In genomic region chr16:22092143-22092933, GRCh38 we compare ENCODE assay signal across 10 cellular contexts. TPM values are rescaled to one million over a fixed set of nuclear protein-coding genes. Genes with fewer than 3 reads are reported as not detected.
DNase-seq lines count a peak whose midpoint lies in the region; ATAC-seq, FAIRE-seq and TF ChIP-seq lines count a peak whose summit lies in the region.
"Had no signal": no experiment of that assay in that cellular context is flagged by ENCODE, and none has a peak within 500 bp of the region (broad histone marks: within the 10 kb centered on the region; RNA-seq: fewer than 3 reads in every experiment).

VWA3A (plus strand) TSS chr16:22092541; CDS start chr16:22092638, 97 bp downstream.

- H3K14ac ChIP-seq in mesenchymal stem cell (ENCODE audit: low read length in 2 of 2): no peak within 1 kb of the TSS

- H3K36me3 ChIP-seq in BJ (ENCODE audit: control insufficient read depth, insufficient read depth, low read length) (no peaks in the 10 kb centered on the region), endothelial cell of umbilical vein (ENCODE audit: control insufficient read depth in 2 of 2, extremely low read depth in 1 of 2, insufficient read depth in 2 of 2, low read length in 2 of 2) (no peaks in the 10 kb centered on the region), mesenchymal stem cell (ENCODE audit: control insufficient read depth in 1 of 2, insufficient read depth in 2 of 2, low read depth in 1 of 2, low read length in 2 of 2) (peaks cover 0 to 3% of the 10 kb centered on the region in 2 experiments), smooth muscle cell (ENCODE audit: low read depth) (no peaks in the 10 kb centered on the region)

- H2BK12ac ChIP-seq in mesenchymal stem cell (ENCODE audit: low read length in 2 of 2): no peak within 1 kb of the TSS

- intact Hi-C loops in endothelial cell of umbilical vein (cut with micrococcal nuclease): no loop called here

- TF ChIP-seq CTCF in BJ (IDR thresholded peaks at IDR 0.05; ENCODE audit: insufficient read depth, low read depth, low read length) (no peak), endothelial cell of umbilical vein (IDR thresholded peaks at IDR 0.05; ENCODE audit: extremely low read depth in 1 of 2, insufficient read depth in 1 of 2, low read depth in 1 of 2, low read length in 2 of 2) (no peak), smooth muscle cell (IDR thresholded peaks at IDR 0.05; ENCODE audit: borderline replicate concordance, insufficient read depth, poor library complexity, severe bottlenecking) (no peak)

- no peaks in the 10 kb centered on the region for H4K20me1 ChIP-seq in endothelial cell of umbilical vein (replicated peaks; ENCODE audit: control insufficient read depth, extremely low read depth, insufficient read depth, low read length)
- no peaks in the 10 kb centered on the region for H4K20me1 ChIP-seq in smooth muscle cell (ENCODE audit: low read depth)

- no peaks in the 10 kb centered on the region for H3F3A ChIP-seq in smooth muscle cell (ENCODE audit: low read depth)

- H3K4me1 ChIP-seq in endothelial cell of umbilical vein (ENCODE audit: control insufficient read depth, extremely low read depth, insufficient read depth, low read length) (no peaks in the 10 kb centered on the region), mesenchymal stem cell (ENCODE audit: control insufficient read depth, insufficient read depth, low read depth, low read length) (peaks cover 8% of the 10 kb centered on the region), smooth muscle cell (ENCODE audit: low read depth) (peaks cover 14% of the 10 kb centered on the region)

- peaks cover 3% of the 10 kb centered on the region for H3K36me3 Mint-ChIP-seq in activated T-cell treated with anti-CD3 and anti-CD28 coated beads, Interleukin-2, amount 50 U/mL, for 4 hours (ENCODE audit: insufficient read depth)

- H3K9me3 Mint-ChIP-seq in activated T-cell treated with anti-CD3 and anti-CD28 coated beads, Interleukin-2, amount 50 U/mL, for 4 hours: no peaks in the 10 kb centered on the region

- dilution Hi-C loops in endothelial cell of umbilical vein (cut with MboI; ENCODE audit: extremely low pct_ligation_motif_present, low sequenced_read_pairs): no loop called here

- H3K4me3 ChIP-seq in BJ (ENCODE audit: low read depth, low read length) (no peak within 1 kb of the TSS), endothelial cell of umbilical vein (replicated peaks in 1 of 3; ENCODE audit: insufficient read depth in 1 of 3, low read depth in 1 of 3, low read length in 3 of 3) (no peak within 1 kb of the TSS), mesenchymal stem cell (ENCODE audit: insufficient read depth in 1 of 2, low read depth in 1 of 2, low read length in 2 of 2) (no peak within 1 kb of the TSS), smooth muscle cell (no peak within 1 kb of the TSS)

- no peaks in the 10 kb centered on the region for H3K79me2 ChIP-seq in endothelial cell of umbilical vein (ENCODE audit: control insufficient read depth, insufficient read depth, low read length)
- no peaks in the 10 kb centered on the region for H3K79me2 ChIP-seq in smooth muscle cell (ENCODE audit: low read depth)

- H3K4me2 ChIP-seq in endothelial cell of umbilical vein (ENCODE audit: insufficient read depth, low read length): no peak within 1 kb of the TSS
- H3K4me2 ChIP-seq in mesenchymal stem cell (ENCODE audit: low read length, poor library complexity, severe bottlenecking): peak within 1 kb of the TSS; percentile 21
- no peak within 1 kb of the TSS for H3K4me2 ChIP-seq in smooth muscle cell

- H3K79me1 ChIP-seq in mesenchymal stem cell (replicated peaks; ENCODE audit: low read length, poor library complexity, severe bottlenecking): no peaks in the 10 kb centered on the region

- no peak within 1 kb of the TSS for H4K8ac ChIP-seq in mesenchymal stem cell (ENCODE audit: low read length)

- no peak for ATAC-seq in activated T-cell treated with anti-CD3 and anti-CD28 coated beads, Interleukin-2, amount 50 U/mL, for 4 hours
- ATAC-seq in GM18873 (IDR thresholded peaks at IDR 0.05; ENCODE audit: low FRiP score, unreplicated experiment): no peak
- no peak for ATAC-seq in activated CD4-positive, CD25-positive, alpha-beta regulatory T cell treated with anti-CD3 and anti-CD28 coated beads, Interleukin-2, amount 50 U/mL, for 24 hours

- no peak within 1 kb of the TSS for H2BK15ac ChIP-seq in mesenchymal stem cell (ENCODE audit: low read depth, poor library complexity, severe bottlenecking)

- H3K4me1 Mint-ChIP-seq in activated T-cell treated with anti-CD3 and anti-CD28 coated beads, Interleukin-2, amount 50 U/mL, for 4 hours (ENCODE audit: low read depth): no peaks in the 10 kb centered on the region

- FAIRE-seq in endothelial cell of umbilical vein (lab: Jason Lieb, UNC): no peak

- no peak within 1 kb of the TSS for H3K18ac ChIP-seq in mesenchymal stem cell (ENCODE audit: low read depth in 1 of 2, low read length in 2 of 2)

- H2BK5ac ChIP-seq in mesenchymal stem cell (ENCODE audit: low read depth, low read length, poor library complexity, severe bottlenecking): no peak within 1 kb of the TSS

- no peak within 1 kb of the TSS for H3K9ac ChIP-seq in endothelial cell of umbilical vein (replicated peaks; ENCODE audit: extremely low read depth, insufficient read depth, low read length)
- H3K9ac ChIP-seq in mesenchymal stem cell (ENCODE audit: low read length): peak within 1 kb of the TSS; percentile 83
- H3K9ac ChIP-seq in smooth muscle cell (ENCODE audit: low read depth): no peak within 1 kb of the TSS

- no peaks in the 10 kb centered on the region for H3K9me1 ChIP-seq in endothelial cell of umbilical vein (replicated peaks; ENCODE audit: control insufficient read depth, extremely low read depth, insufficient read depth, low read length)

- no peaks in the 10 kb centered on the region for H3K27me3 ChIP-seq in BJ (ENCODE audit: control insufficient read depth, insufficient read depth, low read length)
- no peaks in the 10 kb centered on the region for H3K27me3 ChIP-seq in endothelial cell of umbilical vein (ENCODE audit: control insufficient read depth in 2 of 2, insufficient read depth in 2 of 2, low read length in 2 of 2)
- peaks cover 5 to 11% of the 10 kb centered on the region in 2 experiments for H3K27me3 ChIP-seq in mesenchymal stem cell (ENCODE audit: control insufficient read depth in 1 of 2, insufficient read depth in 1 of 2, low read length in 2 of 2)
- no peaks in the 10 kb centered on the region for H3K27me3 ChIP-seq in smooth muscle cell (ENCODE audit: low read depth)

- H2AFZ ChIP-seq in endothelial cell of umbilical vein (ENCODE audit: low read depth, low read length) (no peak within 1 kb of the TSS), mesenchymal stem cell (ENCODE audit: low read depth, low read length) (no peak within 1 kb of the TSS), smooth muscle cell (ENCODE audit: low read depth) (no peak within 1 kb of the TSS)

- H3K4ac ChIP-seq in mesenchymal stem cell (ENCODE audit: low read depth in 1 of 2, low read length in 2 of 2): no peak within 1 kb of the TSS

- no peak for TF ChIP-seq POLR2A in endothelial cell of umbilical vein (IDR thresholded peaks at IDR 0.05; ENCODE audit: low read depth, low read length)

- POLR2A ChIA-PET in BJ (lab: Charles Lee): no interaction called here
- POLR2A ChIA-PET in endothelial cell of umbilical vein (lab: Charles Lee): no interaction called here

- H4K91ac ChIP-seq in mesenchymal stem cell (ENCODE audit: low read length): no peak within 1 kb of the TSS

- BruUV-seq in endothelial cell of umbilical vein (replicated peaks; lab: Mats Ljungman, UMichigan): no TSS peak

- no peak within 1 kb of the TSS for H3K4me3 Mint-ChIP-seq in activated T-cell treated with anti-CD3 and anti-CD28 coated beads, Interleukin-2, amount 50 U/mL, for 4 hours

- peak; percentile 31 for DNase-seq in BJ (ENCODE audit: low read depth)
- peak; percentile 32 for DNase-seq in LHCN-M2 (ENCODE audit: low read depth)
- DNase-seq in endothelial cell of umbilical vein (ENCODE audit: low read depth, low spot score): peak; percentile 47
- DNase-seq in mesenchymal stem cell: peak; percentile 75
- no peak for DNase-seq in activated T-cell treated with anti-CD3 and anti-CD28 coated beads, Interleukin-2, amount 50 U/mL, for 4 hours
- no peak for DNase-seq in smooth muscle cell (lab: John Stamatoyannopoulos, UW; ENCODE audit: unreplicated experiment)
- DNase-seq: GF-D8; stimulated activated CD8-positive, alpha-beta memory T cell treated with anti-CD3 and anti-CD28 coated beads, Interleukin-4, amount 100 ng/mL, for 48 hours had no signal

- CTCF ChIA-PET in BJ (lab: Yijun Ruan, JAX): interaction anchor here (0.8 to 6.1 kb wide), 9 partner anchors 8 to 102 kb away, joined by 3 to 40 read pairs (median 3); partner anchors contain the start of gene MOSMO
- CTCF ChIA-PET in endothelial cell of umbilical vein (lab: Charles Lee): interaction anchor here (1.2 to 3.7 kb wide), 4 partner anchors 10 to 102 kb away, joined by 4 to 30 read pairs (median 5); no protein-coding TSS in a partner anchor

- 54% methylated on average over 9 of the region's 9 CpGs for WGBS in mesenchymal stem cell
- WGBS in smooth muscle cell (ENCODE audit: low lambda C conversion rate): 62% methylated on average over 9 of the region's 9 CpGs

- no peak within 1 kb of the TSS for H2AK5ac ChIP-seq in mesenchymal stem cell (ENCODE audit: low read length, severe bottlenecking)

- H3K27ac ChIP-seq in endothelial cell of umbilical vein (ENCODE audit: insufficient read depth, low read depth, low read length): no peak within 1 kb of the TSS
- H3K27ac ChIP-seq in mesenchymal stem cell (ENCODE audit: low read length, poor library complexity, severe bottlenecking): no peak within 1 kb of the TSS
- no peak within 1 kb of the TSS for H3K27ac ChIP-seq in smooth muscle cell (ENCODE audit: low read depth)

- no peaks in the 10 kb centered on the region for H3K9me3 ChIP-seq in endothelial cell of umbilical vein (replicated peaks; ENCODE audit: control insufficient read depth, insufficient read depth, low read length)
- H3K9me3 ChIP-seq in mesenchymal stem cell (ENCODE audit: control insufficient read depth, low read length): no peaks in the 10 kb centered on the region
- no peaks in the 10 kb centered on the region for H3K9me3 ChIP-seq in smooth muscle cell (replicated peaks; ENCODE audit: low read depth)

- H3K27me3 Mint-ChIP-seq in activated T-cell treated with anti-CD3 and anti-CD28 coated beads, Interleukin-2, amount 50 U/mL, for 4 hours (ENCODE audit: low read depth): peaks cover 5% of the 10 kb centered on the region

- no peak within 1 kb of the TSS for H3K23ac ChIP-seq in mesenchymal stem cell (ENCODE audit: low read length in 2 of 2)

- no peak within 1 kb of the TSS for H2BK120ac ChIP-seq in mesenchymal stem cell (ENCODE audit: low read depth, low read length)

RNA-seq across cellular contexts. Expression of gene VWA3A, which starts in this region (rescaled TPM):
- polyA plus RNA-seq in BJ (2011; rRNA removed): 0.02 and 0.15 TPM in 2 replicates
- polyA minus RNA-seq in BJ (2011; rRNA and poly(A)+ RNA removed): not detected in 2 replicates
- not detected in 2 replicates for total RNA-seq in LHCN-M2 (2014; rRNA removed)
- not detected for polyA plus RNA-seq in LHCN-M2 (2012)
- total RNA-seq in endothelial cell of umbilical vein: 0.46 and 0.84 TPM in 2 replicates
- polyA plus RNA-seq in endothelial cell of umbilical vein: 0.02 and 0.12 TPM in 2 replicates
- polyA plus RNA-seq in endothelial cell of umbilical vein (2011; cell fraction: cytosol; rRNA removed): 0.01 TPM in 1 of 2 replicates, not detected in the other
- 0.11 and 0.18 TPM in 2 replicates for polyA plus RNA-seq in endothelial cell of umbilical vein (2011; cell fraction: nucleus; rRNA removed)
- polyA plus RNA-seq in endothelial cell of umbilical vein (2012): not detected in 2 replicates
- polyA minus RNA-seq in endothelial cell of umbilical vein: not detected in 2 replicates
- not detected for polyA minus RNA-seq in endothelial cell of umbilical vein (2011; cell fraction: cytosol; rRNA and poly(A)+ RNA removed)
- polyA minus RNA-seq in endothelial cell of umbilical vein (2011; cell fraction: nucleus; rRNA and poly(A)+ RNA removed): not detected in 2 replicates
- polyA plus RNA-seq in mesenchymal stem cell (2013, experiment 1 of 2): 0.01 TPM
- 0.11 TPM for polyA plus RNA-seq in mesenchymal stem cell (2013, experiment 2 of 2)
- under 1 TPM in 2 of 3 donors, not detected in 1; 0.08 to 0.10 TPM for total RNA-seq in activated T-cell treated with anti-CD3 and anti-CD28 coated beads, Interleukin-2, amount 50 U/mL, for 4 hours
- not detected in 2 replicates for total RNA-seq in smooth muscle cell
- polyA plus RNA-seq in smooth muscle cell: not detected in 2 replicates

Comparison
In these comparisons a context has a peak if more than half of its experiments do, and no peak if none do; other contexts are left out.
1. Peak in DNase-seq in BJ; RNA of the gene not detected or under 1 TPM.
2. Peak in DNase-seq in LHCN-M2; RNA of the gene not detected or under 1 TPM.
3. Peak in DNase-seq in endothelial cell of umbilical vein; RNA of the gene not detected or under 1 TPM.